Comparison of ENCODE assay signal across 18 cellular contexts in the genomic region with DNA sequence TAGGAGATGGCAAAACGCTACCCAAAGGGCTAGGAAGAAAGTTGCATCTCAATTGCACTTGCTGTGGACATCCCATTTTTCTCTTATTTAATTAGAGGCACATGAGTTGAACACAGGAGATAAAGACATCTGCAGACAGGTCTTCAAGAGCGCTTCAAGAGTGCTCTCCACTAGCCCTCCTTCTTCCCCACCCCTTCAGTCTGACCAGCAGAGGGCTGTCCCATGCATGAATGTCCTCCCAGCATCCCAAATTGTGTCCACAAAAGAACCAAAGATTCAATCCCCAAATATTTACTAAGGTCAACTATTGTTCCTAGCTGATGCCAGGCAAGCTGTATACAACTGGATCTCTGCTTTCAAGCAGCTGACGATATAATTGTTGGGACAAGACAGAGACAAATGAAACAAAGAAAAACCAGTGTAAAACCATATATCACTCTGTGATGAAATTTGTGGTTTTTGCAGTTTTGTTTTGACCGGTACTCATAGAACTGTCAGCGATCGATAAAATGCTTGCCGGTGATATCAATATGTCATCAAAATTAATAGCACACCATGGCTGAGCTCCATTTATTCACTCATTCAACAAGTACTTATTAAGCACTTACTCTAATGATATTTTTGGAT.
"Had no signal": no experiment of that assay in that cellular context is flagged by ENCODE, and none has a peak within 500 bp of the region (broad histone marks: within the 10 kb centered on the region; RNA-seq: fewer than 3 reads in every experiment).

No MANE protein-coding gene starts in this region.

- H3K27ac ChIP-seq: ascending aorta, prostate gland, right lobe of liver, transverse colon had no signal

- DNase-seq: activated CD4-positive, alpha-beta T cell treated with anti-CD3 and anti-CD28 coated beads for 36 hours; activated CD8-positive, alpha-beta memory T cell treated with anti-CD3 and anti-CD28 coated beads, Interleukin-2, amount 50 U/mL, for 48 hours; activated CD8-positive, alpha-beta T cell treated with anti-CD3 and anti-CD28 coated beads for 36 hours; glutamatergic neuron; immature natural killer cell; left cardiac atrium; naive thymus-derived CD4-positive, alpha-beta T cell; occipital lobe; right lobe of liver; T-helper 9 cell; transverse colon had no signal

- H3K9me3 ChIP-seq: ascending aorta, prostate gland, right lobe of liver, transverse colon had no signal

- H3K36me3 ChIP-seq: ascending aorta, prostate gland, right lobe of liver, transverse colon had no signal

- H3K4me3 ChIP-seq: ascending aorta, lung, prostate gland, right lobe of liver, transverse colon had no signal

- H3K4me1 ChIP-seq: ascending aorta, prostate gland, right lobe of liver, transverse colon had no signal

- H3K27me3 ChIP-seq: ascending aorta, right lobe of liver, transverse colon had no signal

- FAIRE-seq: bronchial epithelial cell, endometrium had no signal

- ATAC-seq: activated CD4-positive, alpha-beta T cell treated with anti-CD3 and anti-CD28 coated beads for 36 hours; activated CD8-positive, alpha-beta T cell treated with anti-CD3 and anti-CD28 coated beads for 36 hours; esophagus mucosa; left cardiac atrium; naive thymus-derived CD4-positive, alpha-beta T cell; right lobe of liver; stimulated activated memory B cell treated with anti-CD40 and anti-IgM and Interleukin-4, amounts not matched to agents 10 μg/mL and 1 μg/mL and 100 μg/mL, for 72 hours had no signal
